22 cellular contexts compared by ENCODE assay signal in the genomic region with DNA sequence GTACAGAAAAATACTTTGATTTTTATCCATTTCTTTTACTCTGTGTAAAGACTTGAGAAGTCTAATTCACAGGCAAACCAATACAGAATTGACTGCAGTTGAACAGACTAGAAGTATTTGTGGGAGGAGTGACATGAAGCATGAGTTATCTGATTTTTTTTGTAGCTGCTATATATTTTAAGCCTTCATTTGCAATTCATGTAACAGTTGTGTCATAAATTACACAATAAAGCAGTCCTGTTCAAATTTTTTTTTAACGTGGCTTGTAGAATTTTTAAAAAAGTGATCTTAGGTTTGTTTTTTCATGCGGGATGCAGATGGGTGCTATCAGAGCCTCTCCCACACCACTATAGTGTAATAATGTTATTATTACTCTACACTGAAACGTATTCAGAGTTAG. TPM values are rescaled to one million over a fixed set of nuclear protein-coding genes. Genes with fewer than 3 reads are reported as not detected.
DNase-seq lines count a peak whose midpoint lies in the region; ATAC-seq lines count a peak whose summit lies in the region.
"Had no signal": no experiment of that assay in that cellular context is flagged by ENCODE, and none has a peak within 500 bp of the region (broad histone marks: within the 10 kb centered on the region; RNA-seq: fewer than 3 reads in every experiment).

No MANE protein-coding gene starts in this region.

- peak overlapping the region; percentile 30 for H3K27ac Mint-ChIP-seq in activated naive CD4-positive, alpha-beta T cell treated with anti-CD3 and anti-CD28 coated beads for 36 hours
- H3K27ac Mint-ChIP-seq in activated naive CD4-positive, alpha-beta T cell treated with anti-CD3 and anti-CD28 coated beads, Interleukin-2, amount 50 U/mL, for 72 hours: no peak overlapping the region
- H3K27ac Mint-ChIP-seq in stimulated activated effector memory CD8-positive, alpha-beta T cell treated with anti-CD3 and anti-CD28 coated beads, Interleukin-12 subunit alpha, Interleukin-12 subunit beta, amount 100 ng/mL, for 72 hours: peak overlapping the region; percentile 17
- peak overlapping the region in 3 of 6 donors; percentile 5 to 72 (median 54) for H3K27ac Mint-ChIP-seq in immature natural killer cell

- no peak overlapping the region for H3K4me3 Mint-ChIP-seq in activated naive CD4-positive, alpha-beta T cell treated with anti-CD3 and anti-CD28 coated beads for 36 hours
- no peak overlapping the region for H3K4me3 Mint-ChIP-seq in stimulated activated effector memory CD8-positive, alpha-beta T cell treated with anti-CD3 and anti-CD28 coated beads, Interleukin-12 subunit alpha, Interleukin-12 subunit beta, amount 100 ng/mL, for 72 hours
- H3K4me3 Mint-ChIP-seq in immature natural killer cell: no peak overlapping the region
- H3K4me3 Mint-ChIP-seq: naive thymus-derived CD4-positive, alpha-beta T cell had no signal

- H3K27me3 Mint-ChIP-seq in activated naive CD4-positive, alpha-beta T cell treated with anti-CD3 and anti-CD28 coated beads for 36 hours (ENCODE audit: low read depth): no peaks in the 10 kb centered on the region
- H3K27me3 Mint-ChIP-seq in immature natural killer cell (ENCODE audit: low read depth in 3 of 3): peaks cover 2 to 4% (median 4%) of the 10 kb centered on the region in 3 donors
- H3K27me3 Mint-ChIP-seq: naive thymus-derived CD4-positive, alpha-beta T cell had no signal

- intact Hi-C loops in activated naive CD4-positive, alpha-beta T cell treated with anti-CD3 and anti-CD28 coated beads for 36 hours (cut with micrococcal nuclease): loop anchor here (10.0 kb wide), 1 partner anchor 1075 kb away; the partner anchor contains the start of gene MGAT1

- no peak for ATAC-seq in activated naive CD4-positive, alpha-beta T cell treated with anti-CD3 and anti-CD28 coated beads, Interleukin-2, amount 50 U/mL, for 72 hours
- no peak for ATAC-seq in stimulated activated effector memory CD8-positive, alpha-beta T cell treated with anti-CD3 and anti-CD28 coated beads, Interleukin-12 subunit alpha, Interleukin-12 subunit beta, amount 100 ng/mL, for 72 hours
- ATAC-seq in HG02763 (IDR thresholded peaks at IDR 0.05; ENCODE audit: unreplicated experiment): no peak
- ATAC-seq: gastrocnemius medialis; naive thymus-derived CD4-positive, alpha-beta T cell had no signal

- H3K9me3 Mint-ChIP-seq in activated naive CD4-positive, alpha-beta T cell treated with anti-CD3 and anti-CD28 coated beads for 36 hours: no peaks in the 10 kb centered on the region
- no peaks in the 10 kb centered on the region for H3K9me3 Mint-ChIP-seq in activated naive CD4-positive, alpha-beta T cell treated with anti-CD3 and anti-CD28 coated beads, Interleukin-2, amount 50 U/mL, for 72 hours
- no peaks in the 10 kb centered on the region for H3K9me3 Mint-ChIP-seq in stimulated activated effector memory CD8-positive, alpha-beta T cell treated with anti-CD3 and anti-CD28 coated beads, Interleukin-12 subunit alpha, Interleukin-12 subunit beta, amount 100 ng/mL, for 72 hours
- no peaks in the 10 kb centered on the region for H3K9me3 Mint-ChIP-seq in immature natural killer cell
- H3K9me3 Mint-ChIP-seq: naive thymus-derived CD4-positive, alpha-beta T cell had no signal

- peak overlapping the region; percentile 89 for H3K27ac ChIP-seq in epithelial cell of prostate
- H3K27ac ChIP-seq: C4-2B, gastrocnemius medialis, Peyer's patch had no signal

- peaks cover 37% of the 10 kb centered on the region for H3K36me3 Mint-ChIP-seq in activated naive CD4-positive, alpha-beta T cell treated with anti-CD3 and anti-CD28 coated beads for 36 hours (ENCODE audit: low read depth)
- peaks cover 14 to 25% of the 10 kb centered on the region in 2 donors for H3K36me3 Mint-ChIP-seq in activated naive CD4-positive, alpha-beta T cell treated with anti-CD3 and anti-CD28 coated beads, Interleukin-2, amount 50 U/mL, for 72 hours
- H3K36me3 Mint-ChIP-seq in stimulated activated effector memory CD8-positive, alpha-beta T cell treated with anti-CD3 and anti-CD28 coated beads, Interleukin-12 subunit alpha, Interleukin-12 subunit beta, amount 100 ng/mL, for 72 hours: peaks cover 93% of the 10 kb centered on the region
- H3K36me3 Mint-ChIP-seq in immature natural killer cell: peaks cover 12 to 42% (median 22%) of the 10 kb centered on the region in 3 donors

- H3K4me1 Mint-ChIP-seq in activated naive CD4-positive, alpha-beta T cell treated with anti-CD3 and anti-CD28 coated beads for 36 hours (ENCODE audit: low read depth): peaks cover 21% of the 10 kb centered on the region
- peaks cover 14% of the 10 kb centered on the region for H3K4me1 Mint-ChIP-seq in stimulated activated effector memory CD8-positive, alpha-beta T cell treated with anti-CD3 and anti-CD28 coated beads, Interleukin-12 subunit alpha, Interleukin-12 subunit beta, amount 100 ng/mL, for 72 hours
- H3K4me1 Mint-ChIP-seq in immature natural killer cell: peaks cover 22 to 28% of the 10 kb centered on the region in 2 donors

- no peak for DNase-seq in activated naive CD4-positive, alpha-beta T cell treated with anti-CD3 and anti-CD28 coated beads for 36 hours
- no peak for DNase-seq in activated naive CD4-positive, alpha-beta T cell treated with anti-CD3 and anti-CD28 coated beads, Interleukin-2, amount 50 U/mL, for 72 hours (ENCODE audit: low spot score in 2 of 2)
- peak; percentile 8 for DNase-seq in OCI-M1 (lab: John Stamatoyannopoulos, UW)
- no peak for DNase-seq in epithelial cell of prostate (ENCODE audit: low read depth, low spot score)
- no peak for DNase-seq in stimulated activated effector memory CD8-positive, alpha-beta T cell treated with anti-CD3 and anti-CD28 coated beads, Interleukin-12 subunit alpha, Interleukin-12 subunit beta, amount 100 ng/mL, for 72 hours (ENCODE audit: low spot score in 2 of 2)
- DNase-seq in immature natural killer cell: no peak
- no peak for DNase-seq in NCI-H226
- DNase-seq: activated effector memory CD4-positive, alpha-beta T cell treated with anti-CD3 and anti-CD28 coated beads, Interleukin-2, amount 50 U/mL, for 16 hours; DMS 273 treated with DMSO at 0.1 percent for 48 hours; effector CD4-positive, alpha-beta T cell; gastrocnemius medialis; kidney glomerular epithelial cell; mammary epithelial cell; naive thymus-derived CD4-positive, alpha-beta T cell; NCI-H2029; Peyer's patch; posterior cingulate gyrus had no signal

- CTCF ChIA-PET in activated naive CD4-positive, alpha-beta T cell treated with anti-CD3 and anti-CD28 coated beads for 36 hours (lab: Charles Lee): interaction anchor here (1.1 kb wide), 1 partner anchor 32 kb away, joined by 3 read pairs; no protein-coding TSS in a partner anchor

RNA-seq across cellular contexts. Expression of gene MAML1, which starts 2.9 kb away (rescaled TPM):
- total RNA-seq in activated naive CD4-positive, alpha-beta T cell treated with anti-CD3 and anti-CD28 coated beads for 36 hours: 10 to 100 TPM; 20.7 TPM
- 10 to 100 TPM; 25.3 to 29.6 TPM for total RNA-seq in activated naive CD4-positive, alpha-beta T cell treated with anti-CD3 and anti-CD28 coated beads, Interleukin-2, amount 50 U/mL, for 72 hours
- 1 to 10 TPM in 2 of 3 donors, under 1 TPM in 1; 0.59 to 8.5 (median 1.5) TPM for polyA plus RNA-seq in immature natural killer cell

RNA-seq across cellular contexts. Expression of gene CANX, which starts 31.0 kb away (rescaled TPM):
- 100 to 1,000 TPM; 398 to 455 TPM for total RNA-seq in activated naive CD4-positive, alpha-beta T cell treated with anti-CD3 and anti-CD28 coated beads for 36 hours
- 100 to 1,000 TPM; 417 to 484 TPM for total RNA-seq in activated naive CD4-positive, alpha-beta T cell treated with anti-CD3 and anti-CD28 coated beads, Interleukin-2, amount 50 U/mL, for 72 hours
- 100 to 1,000 TPM; 240 to 326 (median 325) TPM for polyA plus RNA-seq in immature natural killer cell

RNA-seq across cellular contexts. Expression of gene CBY3, which starts 48.9 kb away (rescaled TPM):
- not detected for total RNA-seq in activated naive CD4-positive, alpha-beta T cell treated with anti-CD3 and anti-CD28 coated beads for 36 hours
- not detected for total RNA-seq in activated naive CD4-positive, alpha-beta T cell treated with anti-CD3 and anti-CD28 coated beads, Interleukin-2, amount 50 U/mL, for 72 hours
- 1 to 10 TPM in 1 of 3 donors, under 1 TPM in 2; 0.56 to 1.3 (median 0.86) TPM for polyA plus RNA-seq in immature natural killer cell
- total RNA-seq: astrocyte, gastrocnemius medialis, Peyer's patch, SK-MEL-5 had no signal
- polyA plus RNA-seq: AG04450, mammary epithelial cell had no signal

Comparison
In these comparisons a context has a peak if more than half of its experiments do, and no peak if none do; other contexts are left out.
1. H3K27ac Mint-ChIP-seq: peak in activated naive CD4-positive, alpha-beta T cell treated with anti-CD3 and anti-CD28 coated beads for 36 hours (single experiment) and stimulated activated effector memory CD8-positive, alpha-beta T cell treated with anti-CD3 and anti-CD28 coated beads, Interleukin-12 subunit alpha, Interleukin-12 subunit beta, amount 100 ng/mL, for 72 hours (single experiment); none in activated naive CD4-positive, alpha-beta T cell treated with anti-CD3 and anti-CD28 coated beads, Interleukin-2, amount 50 U/mL, for 72 hours (0 of 2).